1 cellular context compared by ENCODE assay signal in genomic region chr19:10338940-10339339, GRCh38.
TF ChIP-seq lines count a peak whose summit lies in the region.

No MANE protein-coding gene starts in this region.

TF ChIP-seq in HepG2, 621 proteins besides CTCF, POLR2A, EP300 and RAD21:
- TF ChIP-seq GTF3A (CRISPR knock-in tag; conservative IDR thresholded peaks at IDR 0.05) (no peak), ZNF331 (CRISPR knock-in tag; IDR thresholded peaks at IDR 0.05) (no peak), ZSCAN9 (CRISPR knock-in tag; IDR thresholded peaks at IDR 0.05; ENCODE audit: borderline replicate concordance) (no peak), ZNF7 (CRISPR knock-in tag; IDR thresholded peaks at IDR 0.05) (no peak), ZNF746 (CRISPR knock-in tag; IDR thresholded peaks at IDR 0.05) (no peak), ZNF672 (CRISPR knock-in tag; IDR thresholded peaks at IDR 0.05) (no peak), KLF12 (CRISPR knock-in tag; IDR thresholded peaks at IDR 0.05; ENCODE audit: borderline replicate concordance) (no peak), HOMEZ (CRISPR knock-in tag; IDR thresholded peaks at IDR 0.05; ENCODE audit: low read depth) (no peak), NFE2 (CRISPR knock-in tag; IDR thresholded peaks at IDR 0.05) (no peak), ZNF777 (CRISPR knock-in tag; IDR thresholded peaks at IDR 0.05) (no peak), MBNL3 (CRISPR knock-in tag; conservative IDR thresholded peaks at IDR 0.05) (no peak), SNAI1 (CRISPR knock-in tag; IDR thresholded peaks at IDR 0.05; ENCODE audit: borderline replicate concordance) (no peak), ZNF430 (CRISPR knock-in tag; IDR thresholded peaks at IDR 0.05) (no peak), FOXA1 (IDR thresholded peaks at IDR 0.05) (no peak), FOXA1 (CRISPR knock-in tag; IDR thresholded peaks at IDR 0.05) (no peak), ZBTB49 (CRISPR knock-in tag; IDR thresholded peaks at IDR 0.05; ENCODE audit: borderline replicate concordance) (no peak)
- TF ChIP-seq, protein P1, sequence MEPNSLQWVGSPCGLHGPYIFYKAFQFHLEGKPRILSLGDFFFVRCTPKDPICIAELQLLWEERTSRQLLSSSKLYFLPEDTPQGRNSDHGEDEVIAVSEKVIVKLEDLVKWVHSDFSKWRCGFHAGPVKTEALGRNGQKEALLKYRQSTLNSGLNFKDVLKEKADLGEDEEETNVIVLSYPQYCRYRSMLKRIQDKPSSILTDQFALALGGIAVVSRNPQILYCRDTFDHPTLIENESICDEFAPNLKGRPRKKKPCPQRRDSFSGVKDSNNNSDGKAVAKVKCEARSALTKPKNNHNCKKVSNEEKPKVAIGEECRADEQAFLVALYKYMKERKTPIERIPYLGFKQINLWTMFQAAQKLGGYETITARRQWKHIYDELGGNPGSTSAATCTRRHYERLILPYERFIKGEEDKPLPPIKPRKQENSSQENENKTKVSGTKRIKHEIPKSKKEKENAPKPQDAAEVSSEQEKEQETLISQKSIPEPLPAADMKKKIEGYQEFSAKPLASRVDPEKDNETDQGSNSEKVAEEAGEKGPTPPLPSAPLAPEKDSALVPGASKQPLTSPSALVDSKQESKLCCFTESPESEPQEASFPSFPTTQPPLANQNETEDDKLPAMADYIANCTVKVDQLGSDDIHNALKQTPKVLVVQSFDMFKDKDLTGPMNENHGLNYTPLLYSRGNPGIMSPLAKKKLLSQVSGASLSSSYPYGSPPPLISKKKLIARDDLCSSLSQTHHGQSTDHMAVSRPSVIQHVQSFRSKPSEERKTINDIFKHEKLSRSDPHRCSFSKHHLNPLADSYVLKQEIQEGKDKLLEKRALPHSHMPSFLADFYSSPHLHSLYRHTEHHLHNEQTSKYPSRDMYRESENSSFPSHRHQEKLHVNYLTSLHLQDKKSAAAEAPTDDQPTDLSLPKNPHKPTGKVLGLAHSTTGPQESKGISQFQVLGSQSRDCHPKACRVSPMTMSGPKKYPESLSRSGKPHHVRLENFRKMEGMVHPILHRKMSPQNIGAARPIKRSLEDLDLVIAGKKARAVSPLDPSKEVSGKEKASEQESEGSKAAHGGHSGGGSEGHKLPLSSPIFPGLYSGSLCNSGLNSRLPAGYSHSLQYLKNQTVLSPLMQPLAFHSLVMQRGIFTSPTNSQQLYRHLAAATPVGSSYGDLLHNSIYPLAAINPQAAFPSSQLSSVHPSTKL (CRISPR knock-in tag; IDR thresholded peaks at IDR 0.05): no peak
- TF ChIP-seq, protein P2, sequence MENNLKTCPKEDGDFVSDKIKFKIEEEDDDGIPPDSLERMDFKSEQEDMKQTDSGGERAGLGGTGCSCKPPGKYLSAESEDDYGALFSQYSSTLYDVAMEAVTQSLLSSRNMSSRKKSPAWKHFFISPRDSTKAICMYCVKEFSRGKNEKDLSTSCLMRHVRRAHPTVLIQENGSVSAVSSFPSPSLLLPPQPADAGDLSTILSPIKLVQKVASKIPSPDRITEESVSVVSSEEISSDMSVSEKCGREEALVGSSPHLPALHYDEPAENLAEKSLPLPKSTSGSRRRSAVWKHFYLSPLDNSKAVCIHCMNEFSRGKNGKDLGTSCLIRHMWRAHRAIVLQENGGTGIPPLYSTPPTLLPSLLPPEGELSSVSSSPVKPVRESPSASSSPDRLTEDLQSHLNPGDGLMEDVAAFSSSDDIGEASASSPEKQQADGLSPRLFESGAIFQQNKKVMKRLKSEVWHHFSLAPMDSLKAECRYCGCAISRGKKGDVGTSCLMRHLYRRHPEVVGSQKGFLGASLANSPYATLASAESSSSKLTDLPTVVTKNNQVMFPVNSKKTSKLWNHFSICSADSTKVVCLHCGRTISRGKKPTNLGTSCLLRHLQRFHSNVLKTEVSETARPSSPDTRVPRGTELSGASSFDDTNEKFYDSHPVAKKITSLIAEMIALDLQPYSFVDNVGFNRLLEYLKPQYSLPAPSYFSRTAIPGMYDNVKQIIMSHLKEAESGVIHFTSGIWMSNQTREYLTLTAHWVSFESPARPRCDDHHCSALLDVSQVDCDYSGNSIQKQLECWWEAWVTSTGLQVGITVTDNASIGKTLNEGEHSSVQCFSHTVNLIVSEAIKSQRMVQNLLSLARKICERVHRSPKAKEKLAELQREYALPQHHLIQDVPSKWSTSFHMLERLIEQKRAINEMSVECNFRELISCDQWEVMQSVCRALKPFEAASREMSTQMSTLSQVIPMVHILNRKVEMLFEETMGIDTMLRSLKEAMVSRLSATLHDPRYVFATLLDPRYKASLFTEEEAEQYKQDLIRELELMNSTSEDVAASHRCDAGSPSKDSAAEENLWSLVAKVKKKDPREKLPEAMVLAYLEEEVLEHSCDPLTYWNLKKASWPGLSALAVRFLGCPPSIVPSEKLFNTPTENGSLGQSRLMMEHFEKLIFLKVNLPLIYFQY (CRISPR knock-in tag; IDR thresholded peaks at IDR 0.05; ENCODE audit: borderline replicate concordance): no peak
- TF ChIP-seq, protein P3, sequence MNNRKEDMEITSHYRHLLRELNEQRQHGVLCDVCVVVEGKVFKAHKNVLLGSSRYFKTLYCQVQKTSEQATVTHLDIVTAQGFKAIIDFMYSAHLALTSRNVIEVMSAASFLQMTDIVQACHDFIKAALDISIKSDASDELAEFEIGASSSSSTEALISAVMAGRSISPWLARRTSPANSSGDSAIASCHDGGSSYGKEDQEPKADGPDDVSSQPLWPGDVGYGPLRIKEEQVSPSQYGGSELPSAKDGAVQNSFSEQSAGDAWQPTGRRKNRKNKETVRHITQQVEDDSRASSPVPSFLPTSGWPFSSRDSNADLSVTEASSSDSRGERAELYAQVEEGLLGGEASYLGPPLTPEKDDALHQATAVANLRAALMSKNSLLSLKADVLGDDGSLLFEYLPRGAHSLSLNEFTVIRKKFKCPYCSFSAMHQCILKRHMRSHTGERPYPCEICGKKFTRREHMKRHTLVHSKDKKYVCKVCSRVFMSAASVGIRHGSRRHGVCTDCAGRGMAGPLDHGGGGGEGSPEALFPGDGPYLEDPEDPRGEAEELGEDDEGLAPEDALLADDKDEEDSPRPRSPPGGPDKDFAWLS (CRISPR knock-in tag; IDR thresholded peaks at IDR 0.05; ENCODE audit: borderline replicate concordance): no peak
- TF ChIP-seq, protein P4, sequence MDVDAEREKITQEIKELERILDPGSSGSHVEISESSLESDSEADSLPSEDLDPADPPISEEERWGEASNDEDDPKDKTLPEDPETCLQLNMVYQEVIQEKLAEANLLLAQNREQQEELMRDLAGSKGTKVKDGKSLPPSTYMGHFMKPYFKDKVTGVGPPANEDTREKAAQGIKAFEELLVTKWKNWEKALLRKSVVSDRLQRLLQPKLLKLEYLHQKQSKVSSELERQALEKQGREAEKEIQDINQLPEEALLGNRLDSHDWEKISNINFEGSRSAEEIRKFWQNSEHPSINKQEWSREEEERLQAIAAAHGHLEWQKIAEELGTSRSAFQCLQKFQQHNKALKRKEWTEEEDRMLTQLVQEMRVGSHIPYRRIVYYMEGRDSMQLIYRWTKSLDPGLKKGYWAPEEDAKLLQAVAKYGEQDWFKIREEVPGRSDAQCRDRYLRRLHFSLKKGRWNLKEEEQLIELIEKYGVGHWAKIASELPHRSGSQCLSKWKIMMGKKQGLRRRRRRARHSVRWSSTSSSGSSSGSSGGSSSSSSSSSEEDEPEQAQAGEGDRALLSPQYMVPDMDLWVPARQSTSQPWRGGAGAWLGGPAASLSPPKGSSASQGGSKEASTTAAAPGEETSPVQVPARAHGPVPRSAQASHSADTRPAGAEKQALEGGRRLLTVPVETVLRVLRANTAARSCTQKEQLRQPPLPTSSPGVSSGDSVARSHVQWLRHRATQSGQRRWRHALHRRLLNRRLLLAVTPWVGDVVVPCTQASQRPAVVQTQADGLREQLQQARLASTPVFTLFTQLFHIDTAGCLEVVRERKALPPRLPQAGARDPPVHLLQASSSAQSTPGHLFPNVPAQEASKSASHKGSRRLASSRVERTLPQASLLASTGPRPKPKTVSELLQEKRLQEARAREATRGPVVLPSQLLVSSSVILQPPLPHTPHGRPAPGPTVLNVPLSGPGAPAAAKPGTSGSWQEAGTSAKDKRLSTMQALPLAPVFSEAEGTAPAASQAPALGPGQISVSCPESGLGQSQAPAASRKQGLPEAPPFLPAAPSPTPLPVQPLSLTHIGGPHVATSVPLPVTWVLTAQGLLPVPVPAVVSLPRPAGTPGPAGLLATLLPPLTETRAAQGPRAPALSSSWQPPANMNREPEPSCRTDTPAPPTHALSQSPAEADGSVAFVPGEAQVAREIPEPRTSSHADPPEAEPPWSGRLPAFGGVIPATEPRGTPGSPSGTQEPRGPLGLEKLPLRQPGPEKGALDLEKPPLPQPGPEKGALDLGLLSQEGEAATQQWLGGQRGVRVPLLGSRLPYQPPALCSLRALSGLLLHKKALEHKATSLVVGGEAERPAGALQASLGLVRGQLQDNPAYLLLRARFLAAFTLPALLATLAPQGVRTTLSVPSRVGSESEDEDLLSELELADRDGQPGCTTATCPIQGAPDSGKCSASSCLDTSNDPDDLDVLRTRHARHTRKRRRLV (CRISPR knock-in tag; IDR thresholded peaks at IDR 0.05): no peak
- TF ChIP-seq, protein P5, sequence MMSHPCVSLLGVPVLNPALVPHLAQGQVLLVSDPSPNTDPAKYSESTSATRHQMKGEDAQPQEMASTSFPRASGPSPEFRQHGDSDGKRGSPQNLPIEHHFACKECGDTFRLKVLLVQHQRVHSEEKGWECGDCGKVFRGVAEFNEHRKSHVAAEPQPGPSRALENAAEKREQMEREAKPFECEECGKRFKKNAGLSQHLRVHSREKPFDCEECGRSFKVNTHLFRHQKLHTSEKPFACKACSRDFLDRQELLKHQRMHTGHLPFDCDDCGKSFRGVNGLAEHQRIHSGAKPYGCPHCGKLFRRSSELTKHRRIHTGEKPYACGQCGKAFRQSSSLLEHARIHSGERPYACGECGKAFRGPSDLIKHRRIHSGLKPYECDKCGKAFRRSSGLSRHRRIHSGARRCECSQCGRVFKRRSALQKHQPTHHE (CRISPR knock-in tag; IDR thresholded peaks at IDR 0.05; ENCODE audit: borderline replicate concordance): no peak
